In the genomic region with DNA sequence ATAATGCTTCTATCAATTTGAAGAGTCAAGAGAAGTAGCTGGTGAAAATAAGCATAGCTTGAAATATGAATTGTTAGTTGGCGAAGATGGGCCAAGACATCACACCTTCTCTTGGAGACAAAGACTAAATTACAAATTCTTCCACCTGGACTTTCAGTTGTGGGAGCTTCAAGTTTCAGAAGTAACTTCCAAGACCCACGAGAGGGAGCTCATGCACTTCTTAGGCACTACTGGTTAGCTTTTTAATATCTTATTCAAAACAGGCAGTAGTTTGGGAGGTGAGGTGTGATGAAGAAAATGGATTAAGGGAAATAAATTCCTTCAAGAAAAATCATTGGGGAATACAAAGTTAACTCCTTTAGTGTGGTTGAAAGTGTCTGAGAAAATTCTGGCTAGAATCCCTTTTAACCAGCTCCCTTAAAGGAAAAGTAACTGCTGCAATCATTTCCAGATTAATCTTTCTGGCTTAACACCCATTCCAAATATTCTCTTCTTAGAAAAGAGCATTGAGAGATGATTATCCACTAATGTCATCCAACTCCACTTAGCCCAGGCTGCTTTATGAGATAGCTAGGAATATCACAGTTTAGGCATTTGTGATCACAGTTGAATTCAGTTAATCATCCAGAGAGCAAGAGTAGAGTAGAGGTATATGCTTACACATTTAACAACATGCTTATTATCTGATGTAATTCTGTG, we compare ENCODE assay signal across 8 cellular contexts.
A peak's percentile ranks its signal among the peaks of the same experiment; 100 is the strongest.
DNase-seq lines count a peak whose midpoint lies in the region; ATAC-seq and TF ChIP-seq lines count a peak whose summit lies in the region.

No MANE protein-coding gene starts in this region.

- ATAC-seq in foreskin keratinocyte = peak; percentile 60
- ATAC-seq in sciatic nerve = peak; percentile 66
- ATAC-seq in GM18519 (IDR thresholded peaks at IDR 0.05; ENCODE audit: low FRiP score, unreplicated experiment) = no peak
- ATAC-seq in GM21576 (IDR thresholded peaks at IDR 0.05; ENCODE audit: unreplicated experiment) = no peak
- ATAC-seq in GM21717 (IDR thresholded peaks at IDR 0.05; ENCODE audit: unreplicated experiment) = no peak

- H3K36me3 ChIP-seq in KMS-11 (ENCODE audit: insufficient read depth) = no peaks in the 10 kb centered on the region

- peak; percentile 19 for DNase-seq in DMS114 treated with DMSO at 0.1 percent for 48 hours (lab: John Stamatoyannopoulos, UW; ENCODE audit: unreplicated experiment)
- DNase-seq in SK-N-DZ (ENCODE audit: low spot score) = peak; percentile 3
- peak; percentile 13 to 58 for DNase-seq in foreskin keratinocyte
- DNase-seq in sciatic nerve (ENCODE audit: low spot score) = no peak

- H3K9ac ChIP-seq in KMS-11 = no peak overlapping the region

- intact Hi-C loops in sciatic nerve (cut with DNase I) = no loop called here

- H3K79me2 ChIP-seq in KMS-11 (ENCODE audit: insufficient read depth, low read depth) = no peaks in the 10 kb centered on the region

- H3K27ac ChIP-seq in KMS-11 (no peak overlapping the region), foreskin keratinocyte (no peak overlapping the region)

- H3K4me1 ChIP-seq in KMS-11 (ENCODE audit: low read depth, poor library complexity, severe bottlenecking) = peaks cover 22% of the 10 kb centered on the region
- H3K4me1 ChIP-seq in foreskin keratinocyte = no peaks in the 10 kb centered on the region

- no peaks in the 10 kb centered on the region for H3K27me3 ChIP-seq in KMS-11 (ENCODE audit: insufficient read depth, low read depth)
- H3K27me3 ChIP-seq in foreskin keratinocyte = no peaks in the 10 kb centered on the region

- H2AFZ ChIP-seq in KMS-11 (ENCODE audit: low read depth) = no peak overlapping the region

- H3K4me2 ChIP-seq in KMS-11 = no peak overlapping the region

- no peaks in the 10 kb centered on the region for H4K20me1 ChIP-seq in KMS-11 (ENCODE audit: insufficient read depth)

- no peak overlapping the region for H3K4me3 ChIP-seq in KMS-11 (IDR thresholded peaks at IDR 0.05; ENCODE audit: insufficient read depth, low read depth, low read length)

- TF ChIP-seq CTCF in KMS-11 (conservative IDR thresholded peaks at IDR 0.05; ENCODE audit: low read depth, low read length) (peak; percentile 83), foreskin keratinocyte (conservative IDR thresholded peaks at IDR 0.05) (peak; percentile 86)

Comparison
In these comparisons a context has a peak if more than half of its experiments do, and no peak if none do; other contexts are left out.
1. ATAC-seq: peak in foreskin keratinocyte (single experiment) and sciatic nerve (single experiment); none in GM18519 (single experiment), GM21576 (single experiment) and GM21717 (single experiment).